ENCODE assay signal across 1 cellular context in genomic region chr22:19432092-19432844, GRCh38.
TF ChIP-seq lines count a peak whose summit lies in the region.

MRPL40 (plus strand) TSS chr22:19432545; CDS start chr22:19432555, 10 bp downstream.

TF ChIP-seq in HepG2, 621 proteins besides CTCF, POLR2A, EP300 and RAD21 (continued from another document and continues in another):
- peak; percentile 83; the same call in 1 of the 2 replicates for TF ChIP-seq MEIS1 (CRISPR knock-in tag; IDR thresholded peaks at IDR 0.05; ENCODE audit: borderline replicate concordance)
- TF ChIP-seq, protein P1, sequence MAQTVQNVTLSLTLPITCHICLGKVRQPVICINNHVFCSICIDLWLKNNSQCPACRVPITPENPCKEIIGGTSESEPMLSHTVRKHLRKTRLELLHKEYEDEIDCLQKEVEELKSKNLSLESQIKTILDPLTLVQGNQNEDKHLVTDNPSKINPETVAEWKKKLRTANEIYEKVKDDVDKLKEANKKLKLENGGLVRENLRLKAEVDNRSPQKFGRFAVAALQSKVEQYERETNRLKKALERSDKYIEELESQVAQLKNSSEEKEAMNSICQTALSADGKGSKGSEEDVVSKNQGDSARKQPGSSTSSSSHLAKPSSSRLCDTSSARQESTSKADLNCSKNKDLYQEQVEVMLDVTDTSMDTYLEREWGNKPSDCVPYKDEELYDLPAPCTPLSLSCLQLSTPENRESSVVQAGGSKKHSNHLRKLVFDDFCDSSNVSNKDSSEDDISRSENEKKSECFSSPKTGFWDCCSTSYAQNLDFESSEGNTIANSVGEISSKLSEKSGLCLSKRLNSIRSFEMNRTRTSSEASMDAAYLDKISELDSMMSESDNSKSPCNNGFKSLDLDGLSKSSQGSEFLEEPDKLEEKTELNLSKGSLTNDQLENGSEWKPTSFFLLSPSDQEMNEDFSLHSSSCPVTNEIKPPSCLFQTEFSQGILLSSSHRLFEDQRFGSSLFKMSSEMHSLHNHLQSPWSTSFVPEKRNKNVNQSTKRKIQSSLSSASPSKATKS (CRISPR knock-in tag; IDR thresholded peaks at IDR 0.05): peak; percentile 60; the same call in 1 of the 2 replicates
- TF ChIP-seq ZNF501 (CRISPR knock-in tag; IDR thresholded peaks at IDR 0.05): peak; percentile 97
- TF ChIP-seq ZNF788 (CRISPR knock-in tag; IDR thresholded peaks at IDR 0.05; ENCODE audit: borderline replicate concordance): peak; percentile 100
- TF ChIP-seq, protein P2, sequence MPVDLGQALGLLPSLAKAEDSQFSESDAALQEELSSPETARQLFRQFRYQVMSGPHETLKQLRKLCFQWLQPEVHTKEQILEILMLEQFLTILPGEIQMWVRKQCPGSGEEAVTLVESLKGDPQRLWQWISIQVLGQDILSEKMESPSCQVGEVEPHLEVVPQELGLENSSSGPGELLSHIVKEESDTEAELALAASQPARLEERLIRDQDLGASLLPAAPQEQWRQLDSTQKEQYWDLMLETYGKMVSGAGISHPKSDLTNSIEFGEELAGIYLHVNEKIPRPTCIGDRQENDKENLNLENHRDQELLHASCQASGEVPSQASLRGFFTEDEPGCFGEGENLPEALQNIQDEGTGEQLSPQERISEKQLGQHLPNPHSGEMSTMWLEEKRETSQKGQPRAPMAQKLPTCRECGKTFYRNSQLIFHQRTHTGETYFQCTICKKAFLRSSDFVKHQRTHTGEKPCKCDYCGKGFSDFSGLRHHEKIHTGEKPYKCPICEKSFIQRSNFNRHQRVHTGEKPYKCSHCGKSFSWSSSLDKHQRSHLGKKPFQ (CRISPR knock-in tag; IDR thresholded peaks at IDR 0.05; ENCODE audit: insufficient replicate concordance): peak; percentile 86
- no peak for TF ChIP-seq CREM (IDR thresholded peaks at IDR 0.05)
- peak; percentile 65; the same call in 1 of the 2 replicates for TF ChIP-seq CREM (CRISPR knock-in tag; IDR thresholded peaks at IDR 0.05)
- peak; percentile 86 for TF ChIP-seq ELF1 (CRISPR knock-in tag; IDR thresholded peaks at IDR 0.05)
- TF ChIP-seq SATB2 (CRISPR knock-in tag; IDR thresholded peaks at IDR 0.05): no peak
- TF ChIP-seq ATF7 (IDR thresholded peaks at IDR 0.05): no peak
- peak; percentile 30; the same call in 1 of the 2 replicates for TF ChIP-seq ATF7 (CRISPR knock-in tag; IDR thresholded peaks at IDR 0.05)
- TF ChIP-seq ZNF333 (CRISPR knock-in tag; IDR thresholded peaks at IDR 0.05; ENCODE audit: borderline replicate concordance): peak; percentile 91; the same call in 1 of the 2 replicates
- TF ChIP-seq ZNF30 (CRISPR knock-in tag; IDR thresholded peaks at IDR 0.05): peak; percentile 27; the same call in 1 of the 2 replicates
- TF ChIP-seq ARNT2 (CRISPR knock-in tag; IDR thresholded peaks at IDR 0.05; ENCODE audit: low read depth): peak; percentile 94; the same call in 1 of the 2 replicates
- TF ChIP-seq ZNF670 (CRISPR knock-in tag; IDR thresholded peaks at IDR 0.05; ENCODE audit: borderline replicate concordance): peak; percentile 94
- peak; percentile 94 for TF ChIP-seq TOPORS (CRISPR knock-in tag; IDR thresholded peaks at IDR 0.05)
- peak; percentile 88; the same call in 1 of the 2 replicates for TF ChIP-seq ZNF264 (CRISPR knock-in tag; IDR thresholded peaks at IDR 0.05)
- no peak for TF ChIP-seq JUNB (CRISPR knock-in tag; IDR thresholded peaks at IDR 0.05; ENCODE audit: borderline replicate concordance)
- TF ChIP-seq ZFP91 (CRISPR knock-in tag; IDR thresholded peaks at IDR 0.05; ENCODE audit: borderline replicate concordance): peak; percentile 97
- no peak for TF ChIP-seq FOXA1 (IDR thresholded peaks at IDR 0.05)
- TF ChIP-seq FOXA1 (CRISPR knock-in tag; IDR thresholded peaks at IDR 0.05): peak; percentile 77
- no peak for TF ChIP-seq HMGA1 (CRISPR knock-in tag; conservative IDR thresholded peaks at IDR 0.05)
- no peak for TF ChIP-seq ARNT (IDR thresholded peaks at IDR 0.05)
- TF ChIP-seq SAFB2 (CRISPR knock-in tag; IDR thresholded peaks at IDR 0.05; ENCODE audit: borderline replicate concordance, low read depth): peak; percentile 64
- TF ChIP-seq EED (CRISPR knock-in tag; IDR thresholded peaks at IDR 0.05): peak; percentile 87
- 0 out of 2 replicates have a peak, but pooled peaks have one; percentile 29 for TF ChIP-seq KLF13 (CRISPR knock-in tag; IDR thresholded peaks at IDR 0.05)
- peak; percentile 99 for TF ChIP-seq KMT2A (CRISPR knock-in tag; IDR thresholded peaks at IDR 0.05)
- peak; percentile 42; the same call in 1 of the 2 replicates for TF ChIP-seq ZBTB42 (CRISPR knock-in tag; IDR thresholded peaks at IDR 0.05)
- TF ChIP-seq ZMYM3 (CRISPR knock-in tag; IDR thresholded peaks at IDR 0.05): peak; percentile 79
- peak; percentile 67; the same call in 1 of the 2 replicates for TF ChIP-seq NCOA2 (CRISPR knock-in tag; IDR thresholded peaks at IDR 0.05)
- no peak for TF ChIP-seq MYNN (CRISPR knock-in tag; IDR thresholded peaks at IDR 0.05; ENCODE audit: low read depth)
- no peak; the same call in 1 of the 2 replicates for TF ChIP-seq ELF4 (CRISPR knock-in tag; IDR thresholded peaks at IDR 0.05; ENCODE audit: borderline replicate concordance)
- peak; percentile 94 for TF ChIP-seq HOXA5 (CRISPR knock-in tag; IDR thresholded peaks at IDR 0.05)
- TF ChIP-seq ZNF547 (CRISPR knock-in tag; IDR thresholded peaks at IDR 0.05): peak; percentile 96
- TF ChIP-seq, protein P3, sequence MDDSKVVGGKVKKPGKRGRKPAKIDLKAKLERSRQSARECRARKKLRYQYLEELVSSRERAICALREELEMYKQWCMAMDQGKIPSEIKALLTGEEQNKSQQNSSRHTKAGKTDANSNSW (CRISPR knock-in tag; IDR thresholded peaks at IDR 0.05; ENCODE audit: borderline replicate concordance): peak; percentile 91; the same call in 1 of the 2 replicates
- TF ChIP-seq, protein P4, sequence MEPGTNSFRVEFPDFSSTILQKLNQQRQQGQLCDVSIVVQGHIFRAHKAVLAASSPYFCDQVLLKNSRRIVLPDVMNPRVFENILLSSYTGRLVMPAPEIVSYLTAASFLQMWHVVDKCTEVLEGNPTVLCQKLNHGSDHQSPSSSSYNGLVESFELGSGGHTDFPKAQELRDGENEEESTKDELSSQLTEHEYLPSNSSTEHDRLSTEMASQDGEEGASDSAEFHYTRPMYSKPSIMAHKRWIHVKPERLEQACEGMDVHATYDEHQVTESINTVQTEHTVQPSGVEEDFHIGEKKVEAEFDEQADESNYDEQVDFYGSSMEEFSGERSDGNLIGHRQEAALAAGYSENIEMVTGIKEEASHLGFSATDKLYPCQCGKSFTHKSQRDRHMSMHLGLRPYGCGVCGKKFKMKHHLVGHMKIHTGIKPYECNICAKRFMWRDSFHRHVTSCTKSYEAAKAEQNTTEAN (CRISPR knock-in tag; conservative IDR thresholded peaks at IDR 0.05): 0 out of 2 replicates have a peak, but pooled peaks have one; percentile 64
- no peak for TF ChIP-seq PBX3 (CRISPR knock-in tag; IDR thresholded peaks at IDR 0.05; ENCODE audit: borderline replicate concordance)
- no peak for TF ChIP-seq ZNF558 (CRISPR knock-in tag; IDR thresholded peaks at IDR 0.05; ENCODE audit: borderline replicate concordance)
- TF ChIP-seq PHF5A (CRISPR knock-in tag; IDR thresholded peaks at IDR 0.05; ENCODE audit: low read depth, unreplicated experiment): peak; percentile 99
- peak; percentile 96 for TF ChIP-seq THAP7 (CRISPR knock-in tag; IDR thresholded peaks at IDR 0.05)
- TF ChIP-seq THAP9 (CRISPR knock-in tag; IDR thresholded peaks at IDR 0.05; ENCODE audit: borderline replicate concordance): peak; percentile 93
- 0 out of 2 replicates have a peak, but pooled peaks have one; percentile 37 for TF ChIP-seq TBP (CRISPR knock-in tag; IDR thresholded peaks at IDR 0.05)
- no peak for TF ChIP-seq ZNF282 (IDR thresholded peaks at IDR 0.05; ENCODE audit: partially characterized antibody)
- TF ChIP-seq ZNF33B (CRISPR knock-in tag; IDR thresholded peaks at IDR 0.05): peak; percentile 79
- peak; percentile 93 for TF ChIP-seq ZFY (CRISPR knock-in tag; IDR thresholded peaks at IDR 0.05)
- TF ChIP-seq ZNF83 (CRISPR knock-in tag; IDR thresholded peaks at IDR 0.05; ENCODE audit: borderline replicate concordance): peak; percentile 39; the same call in 1 of the 2 replicates
- TF ChIP-seq ZNF232 (CRISPR knock-in tag; IDR thresholded peaks at IDR 0.05; ENCODE audit: borderline replicate concordance): peak; percentile 79; the same call in 1 of the 2 replicates
- TF ChIP-seq HHEX (CRISPR knock-in tag; IDR thresholded peaks at IDR 0.05): no peak
- TF ChIP-seq ZNF484 (CRISPR knock-in tag; IDR thresholded peaks at IDR 0.05; ENCODE audit: borderline replicate concordance, low read depth): no peak
- peak; percentile 86 for TF ChIP-seq SIN3B (IDR thresholded peaks at IDR 0.05; ENCODE audit: low read length)
- no peak for TF ChIP-seq MTF1 (CRISPR knock-in tag; IDR thresholded peaks at IDR 0.05)
- TF ChIP-seq ZBTB38 (CRISPR knock-in tag; IDR thresholded peaks at IDR 0.05): peak; percentile 89
- no peak for TF ChIP-seq NR2F1 (CRISPR knock-in tag; IDR thresholded peaks at IDR 0.05)
- no peak for TF ChIP-seq HNF1A (IDR thresholded peaks at IDR 0.05; ENCODE audit: low read depth)
- peak; percentile 84 for TF ChIP-seq HNF1A (CRISPR knock-in tag; IDR thresholded peaks at IDR 0.05; ENCODE audit: borderline replicate concordance)
